8 cellular contexts compared by ENCODE assay signal in genomic region chr5:159207616-159208507, GRCh38.
DNase-seq lines count a peak whose midpoint lies in the region; ATAC-seq and TF ChIP-seq lines count a peak whose summit lies in the region.

No MANE protein-coding gene starts in this region.

- peak overlapping the region; percentile 95 for H3K27ac ChIP-seq in RWPE1

- peak overlapping the region; percentile 98 for H3K4me3 Mint-ChIP-seq in nephron progenitor cell

- peak overlapping the region; percentile 80 for H3K4me3 ChIP-seq in fibroblast of pulmonary artery (replicated peaks; ENCODE audit: low read depth, low read length)

- TF ChIP-seq CTCF in RWPE1 (conservative IDR thresholded peaks at IDR 0.05; ENCODE audit: low read depth) (no peak), fibroblast of pulmonary artery (IDR thresholded peaks at IDR 0.05; ENCODE audit: low read length, missing control alignments) (no peak), nephron progenitor cell (IDR thresholded peaks at IDR 0.05) (no peak)

- POLR2A ChIA-PET in RWPE1 (lab: Yijun Ruan, JAX; ENCODE audit: low non-redundant PET): interaction anchor here (1.0 to 1.4 kb wide), 2 partner anchors 13 to 17 kb away, joined by 4 to 6 read pairs; no protein-coding TSS in a partner anchor

- H3K9me3 Mint-ChIP-seq in nephron progenitor cell: no peaks in the 10 kb centered on the region

- peaks cover 60% of the 10 kb centered on the region for H3K4me1 Mint-ChIP-seq in nephron progenitor cell

- peak; percentile 80 for DNase-seq in DMS53 (lab: John Stamatoyannopoulos, UW)
- peak; percentile 64 for DNase-seq in HuH-7.5 (ENCODE audit: low spot score)
- DNase-seq in RWPE1 (ENCODE audit: low spot score): peak; percentile 80
- peak; percentile 71 for DNase-seq in activated T-helper 9 cell treated with anti-CD3 and anti-CD28 coated beads, Interleukin-2, amount 50 U/mL, for 16 hours (ENCODE audit: low read depth)
- peak; percentile 79 for DNase-seq in fibroblast of pulmonary artery (ENCODE audit: low read depth)
- peak; percentile 76 for DNase-seq in nephron progenitor cell
- DNase-seq in stimulated activated naive CD8-positive, alpha-beta T cell treated with anti-CD3 and anti-CD28 coated beads, Interleukin-15, Interleukin-2, amounts not matched to agents 100 U/mL and 50 U/mL, for 24 hours: peak; percentile 77

- peaks cover 4% of the 10 kb centered on the region for H3K36me3 Mint-ChIP-seq in nephron progenitor cell (ENCODE audit: low read depth)

- CTCF ChIA-PET in RWPE1 (lab: Yijun Ruan, JAX): interaction anchor here (0.6 to 1.5 kb wide), 4 partner anchors 51 to 779 kb away, joined by 3 to 4 read pairs (median 4); no protein-coding TSS in a partner anchor

- H3K27ac Mint-ChIP-seq in nephron progenitor cell: peak overlapping the region; percentile 99

- peak; percentile 48 for ATAC-seq in GM21528 (IDR thresholded peaks at IDR 0.05; ENCODE audit: low FRiP score, unreplicated experiment)
- ATAC-seq in stimulated activated naive CD8-positive, alpha-beta T cell treated with anti-CD3 and anti-CD28 coated beads, Interleukin-15, Interleukin-2, amounts not matched to agents 100 U/mL and 50 U/mL, for 24 hours: peak; percentile 53

- no peaks in the 10 kb centered on the region for H3K27me3 Mint-ChIP-seq in nephron progenitor cell (ENCODE audit: low read depth, poor library complexity)

Comparison
In these comparisons a context has a peak if more than half of its experiments do, and no peak if none do; other contexts are left out.
1. Peak in every context shown above with its lines: DNase-seq, ATAC-seq, H3K4me3 ChIP-seq and H3K27ac ChIP-seq.